8 cellular contexts compared by ENCODE assay signal in genomic region chr4:1310031-1310795, GRCh38. TPM values are rescaled to one million over a fixed set of nuclear protein-coding genes. Genes with fewer than 3 reads are reported as not detected.
DNase-seq lines count a peak whose midpoint lies in the region; ATAC-seq, FAIRE-seq and TF ChIP-seq lines count a peak whose summit lies in the region.

No MANE protein-coding gene starts in this region.

- no peak overlapping the region for H3K4me2 ChIP-seq in neural cell (ENCODE audit: low read length)

- peaks cover 19% of the 10 kb centered on the region for H3K79me2 ChIP-seq in neural cell (replicated peaks; ENCODE audit: insufficient read depth, low read length)

- no peak overlapping the region for H3K9ac ChIP-seq in neural cell (ENCODE audit: low read length)

- no peak for TF ChIP-seq EP300 in neural cell (conservative IDR thresholded peaks at IDR 0.05; ENCODE audit: poor library complexity, severe bottlenecking)

- ATAC-seq in HG03439 (IDR thresholded peaks at IDR 0.05; ENCODE audit: unreplicated experiment) = no peak

- TF ChIP-seq RAD21 in neural cell (conservative IDR thresholded peaks at IDR 0.05) = no peak

- no peak for FAIRE-seq in GM12892 (lab: Jason Lieb, UNC)

- H3K27ac ChIP-seq in neural cell (ENCODE audit: low read length) = no peak overlapping the region

- no peak overlapping the region for H2AFZ ChIP-seq in neural cell (ENCODE audit: low read depth, low read length)

- TF ChIP-seq CTCF in AG09309 (IDR thresholded peaks at IDR 0.05; ENCODE audit: control insufficient read depth, insufficient read depth, low read depth, low read length, missing control alignments) (no peak), WI38 (IDR thresholded peaks at IDR 0.05; ENCODE audit: low read depth, low read length) (no peak), fibroblast of pulmonary artery (IDR thresholded peaks at IDR 0.05; ENCODE audit: low read length, missing control alignments) (no peak), neural cell (IDR thresholded peaks at IDR 0.05; ENCODE audit: poor library complexity, severe bottlenecking) (no peak)

- DNase-seq in AG09309 (ENCODE audit: low read depth) (no peak), fibroblast of pulmonary artery (ENCODE audit: low read depth) (no peak), GM12892 (ENCODE audit: insufficient read length) (no peak), foreskin melanocyte (no peak), midbrain (lab: John Stamatoyannopoulos, UW) (no peak)

- no peaks in the 10 kb centered on the region for H3F3A ChIP-seq in neural cell (ENCODE audit: insufficient read depth, low read length, poor library complexity, severe bottlenecking)

- TF ChIP-seq POLR2A in GM12892 (IDR thresholded peaks at IDR 0.05; ENCODE audit: low read depth, low read length) = no peak

- no peaks in the 10 kb centered on the region for H4K20me1 ChIP-seq in neural cell (ENCODE audit: insufficient read depth)

- H3K4me3 ChIP-seq in AG09309 (ENCODE audit: control insufficient read depth, low read depth, low read length) (peak overlapping the region; percentile 56), WI38 (ENCODE audit: low read depth, low read length) (peak overlapping the region; percentile 49), fibroblast of pulmonary artery (replicated peaks; ENCODE audit: low read depth, low read length) (peak overlapping the region; percentile 52), neural cell (ENCODE audit: low read length) (peak overlapping the region; percentile 56)

- no peaks in the 10 kb centered on the region for H3K9me3 ChIP-seq in neural cell (ENCODE audit: low read length)

- H3K9me2 ChIP-seq in neural cell (ENCODE audit: insufficient read depth, low read length) = no peaks in the 10 kb centered on the region

- H3K36me3 ChIP-seq in neural cell (ENCODE audit: insufficient read depth, low read length) = peaks cover 7% of the 10 kb centered on the region

- no peaks in the 10 kb centered on the region for H3K27me3 ChIP-seq in neural cell (ENCODE audit: insufficient read depth, low read depth, low read length)

TF ChIP-seq in neural cell, 6 proteins besides CTCF, POLR2A, EP300 and RAD21:
- TF ChIP-seq TAF1 (IDR thresholded peaks at IDR 0.05; ENCODE audit: low read depth) (no peak), POLR2AphosphoS5 (IDR thresholded peaks at IDR 0.05) (no peak), MXI1 (conservative IDR thresholded peaks at IDR 0.05; ENCODE audit: poor library complexity, severe bottlenecking) (no peak)

RNA-seq across cellular contexts. Expression of gene MAEA, which starts 20.5 kb away (rescaled TPM):
- 106 and 109 TPM in 2 replicates for polyA plus RNA-seq in neural cell
- polyA minus RNA-seq in neural cell = 58.3 and 68.7 TPM in 2 replicates
- 19.6 TPM for polyA plus RNA-seq in GM12892 (2012; ENCODE audit: missing spikeins)

RNA-seq across cellular contexts. Expression of gene UVSSA, which starts 36.8 kb away (rescaled TPM):
- 11.6 and 13.3 TPM in 2 replicates for polyA plus RNA-seq in neural cell
- 16.4 and 17.8 TPM in 2 replicates for polyA minus RNA-seq in neural cell
- 12.7 TPM for polyA plus RNA-seq in GM12892 (2012; ENCODE audit: missing spikeins)
